13 cellular contexts compared by ENCODE assay signal in the genomic region with DNA sequence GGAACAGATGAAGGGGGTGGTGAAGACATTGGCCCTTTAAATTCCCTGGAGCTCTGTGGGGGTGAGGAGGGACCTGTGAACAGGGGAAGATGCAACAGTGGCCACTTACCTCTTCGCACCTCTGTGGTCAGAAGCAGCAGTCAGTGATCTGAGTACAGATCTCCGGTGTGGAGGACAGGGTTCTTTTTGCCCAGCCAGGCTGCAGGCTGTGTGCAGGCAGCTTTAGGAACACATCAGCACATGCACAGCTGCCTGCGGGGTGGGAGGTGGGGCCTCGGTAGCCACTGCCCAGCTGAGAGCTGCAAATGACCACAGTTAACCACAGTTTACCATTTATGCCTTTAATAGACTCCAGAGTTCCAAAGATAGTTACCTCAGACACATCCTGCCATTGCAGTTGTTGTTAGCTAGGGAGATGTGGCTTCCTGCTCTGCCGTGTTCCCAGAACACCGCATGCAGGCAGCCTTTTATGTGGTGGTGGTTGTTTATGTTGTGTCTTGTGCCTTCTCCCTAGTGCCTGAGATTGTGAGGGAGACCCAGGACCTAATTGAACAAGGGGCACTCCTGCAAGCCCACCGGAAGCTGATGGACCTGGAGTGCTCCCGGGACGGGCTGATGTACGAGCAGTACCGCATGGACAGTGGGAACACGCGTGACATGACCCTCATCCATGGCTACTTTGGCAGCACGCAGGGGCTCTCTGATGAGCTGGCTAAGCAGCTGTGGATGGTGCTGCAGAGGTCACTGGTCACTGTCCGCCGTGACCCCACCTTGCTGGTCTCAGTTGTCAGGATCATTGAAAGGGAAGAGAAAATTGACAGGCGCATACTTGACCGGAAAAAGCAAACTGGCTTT. TPM values are rescaled to one million over a fixed set of nuclear protein-coding genes. Genes with fewer than 3 reads are reported as not detected.
DNase-seq lines count a peak whose midpoint lies in the region; ATAC-seq and TF ChIP-seq lines count a peak whose summit lies in the region.
"Had no signal": no experiment of that assay in that cellular context is flagged by ENCODE, and none has a peak within 500 bp of the region (broad histone marks: within the 10 kb centered on the region; RNA-seq: fewer than 3 reads in every experiment).

No MANE protein-coding gene starts in this region.

- ATAC-seq in GM18870 (IDR thresholded peaks at IDR 0.05; ENCODE audit: unreplicated experiment): no peak

- peak; percentile 9 for DNase-seq in activated CD8-positive, alpha-beta memory T cell treated with anti-CD3 and anti-CD28 coated beads, Interleukin-2, amount 50 U/mL, for 4 hours
- DNase-seq in activated CD8-positive, alpha-beta memory T cell treated with anti-CD3 and anti-CD28 coated beads, Interleukin-2, amount 50 U/mL, for 48 hours: no peak
- peak in 2 of 3 donors; percentile 44 to 47 for DNase-seq in Peyer's patch
- DNase-seq in endodermal cell: peak; percentile 30
- DNase-seq in posterior vena cava (ENCODE audit: low spot score): peak; percentile 44
- DNase-seq in GM03348 (ENCODE audit: low spot score): no peak
- no peak for DNase-seq in NCI-H2107 treated with DMSO at 0.1 percent for 48 hours (lab: John Stamatoyannopoulos, UW; ENCODE audit: unreplicated experiment)
- DNase-seq: cortex of kidney; NCI-H510A treated with DMSO at 0.1 percent for 48 hours; stimulated activated CD4-positive, alpha-beta T cell treated with anti-CD3 and anti-CD28 coated beads, Interleukin-12 subunit alpha, Interleukin-12 subunit beta, amount 100 ng/mL, for 4 hours had no signal

- H3K4me1 Mint-ChIP-seq in endodermal cell: no peaks in the 10 kb centered on the region

- no peaks in the 10 kb centered on the region for H3K4me1 ChIP-seq in Peyer's patch
- no peaks in the 10 kb centered on the region for H3K4me1 ChIP-seq in endodermal cell (ENCODE audit: control insufficient read depth, insufficient read depth, low read length)
- H3K4me1 ChIP-seq: ascending aorta had no signal

- H3K4me3 Mint-ChIP-seq in endodermal cell: no peak overlapping the region

- H3K36me3 ChIP-seq in Peyer's patch (peaks cover 0 to 96% (median 0%) of the 10 kb centered on the region in 3 donors), endodermal cell (ENCODE audit: control insufficient read depth, insufficient read depth, low read length) (peaks cover 93% of the 10 kb centered on the region)

- no peak for TF ChIP-seq POLR2A in Peyer's patch (IDR thresholded peaks at IDR 0.05)

- no peak overlapping the region for H3K9ac ChIP-seq in endodermal cell (ENCODE audit: extremely low read depth, low read length, poor library complexity, severe bottlenecking)

- no peak for TF ChIP-seq CTCF in Peyer's patch (IDR thresholded peaks at IDR 0.05)
- TF ChIP-seq CTCF in endodermal cell (conservative IDR thresholded peaks at IDR 0.05): no peak

- no peak overlapping the region for H3K27ac Mint-ChIP-seq in endodermal cell

- no peak overlapping the region for H3K4me3 ChIP-seq in Peyer's patch
- no peak overlapping the region for H3K4me3 ChIP-seq in endodermal cell (ENCODE audit: low read length)
- H3K4me3 ChIP-seq: ascending aorta, HAP-1 had no signal

- peak overlapping the region in 1 of 4 donors; percentile 53 for H3K27ac ChIP-seq in Peyer's patch
- no peak overlapping the region for H3K27ac ChIP-seq in endodermal cell (ENCODE audit: low read depth, low read length)
- H3K27ac ChIP-seq: ascending aorta had no signal

- H3K27me3 ChIP-seq in Peyer's patch (no peaks in the 10 kb centered on the region), endodermal cell (ENCODE audit: control insufficient read depth, insufficient read depth, low read length, poor library complexity, severe bottlenecking) (no peaks in the 10 kb centered on the region)
- H3K27me3 ChIP-seq: ascending aorta had no signal

- WGBS in endodermal cell (ENCODE audit: insufficient coverage in 1 of 2, insufficient read length in 1 of 2), 2 experiments: 94 to 96% methylated on average over 15 to 18 of the region's 18 CpGs

- peaks cover 6% of the 10 kb centered on the region for H3K9me3 Mint-ChIP-seq in endodermal cell

- intact Hi-C loops in posterior vena cava (cut with DNase I): no loop called here

- H3K36me3 Mint-ChIP-seq in endodermal cell (ENCODE audit: low read depth): peaks cover 71% of the 10 kb centered on the region

- peaks cover 0 to 8% (median 0%) of the 10 kb centered on the region in 4 donors for H3K9me3 ChIP-seq in Peyer's patch
- peaks cover 13% of the 10 kb centered on the region for H3K9me3 ChIP-seq in endodermal cell (ENCODE audit: control insufficient read depth, low read length)

- no peaks in the 10 kb centered on the region for H3K27me3 Mint-ChIP-seq in endodermal cell (ENCODE audit: insufficient read depth)

RNA-seq across cellular contexts. Expression of gene EXOC3, which starts 10.1 kb away (rescaled TPM):
- total RNA-seq in Peyer's patch (100 to 1,000 TPM in 3 of 4 donors, 10 to 100 TPM in 1; 74.3 to 201 (median 141) TPM), endodermal cell (10 to 100 TPM; 38.6 to 53.7 TPM), posterior vena cava (10 to 100 TPM; 52.6 to 54.2 TPM)
- polyA plus RNA-seq in endodermal cell (2013, experiment 1 of 2): 41.4 TPM
- 38.3 TPM for polyA plus RNA-seq in endodermal cell (2013, experiment 2 of 2)

Comparison
In these comparisons a context has a peak if more than half of its experiments do, and no peak if none do; other contexts are left out.
1. DNase-seq: peak in activated CD8-positive, alpha-beta memory T cell treated with anti-CD3 and anti-CD28 coated beads, Interleukin-2, amount 50 U/mL, for 4 hours (single experiment), Peyer's patch (2 of 3), endodermal cell (single experiment) and posterior vena cava (single experiment); none in activated CD8-positive, alpha-beta memory T cell treated with anti-CD3 and anti-CD28 coated beads, Interleukin-2, amount 50 U/mL, for 48 hours (single experiment), GM03348 (single experiment) and NCI-H2107 treated with DMSO at 0.1 percent for 48 hours (single experiment).